In genomic region chr3:170867143-170867542, GRCh38 we compare ENCODE assay signal across 8 cellular contexts. TPM values are rescaled to one million over a fixed set of nuclear protein-coding genes. Genes with fewer than 3 reads are reported as not detected.
DNase-seq lines count a peak whose midpoint lies in the region; ATAC-seq and TF ChIP-seq lines count a peak whose summit lies in the region.

No MANE protein-coding gene starts in this region.

- intact Hi-C loops in sigmoid colon (cut with DNase I): loop anchor here (5.0 kb wide), 1 partner anchor 1175 kb away; no protein-coding TSS in a partner anchor

- H3K79me2 ChIP-seq in hepatocyte: peaks cover 19% of the 10 kb centered on the region

- ATAC-seq in GM19452 (IDR thresholded peaks at IDR 0.05; ENCODE audit: unreplicated experiment): peak; percentile 19
- no peak for ATAC-seq in RWPE2 (ENCODE audit: low read depth)

- H3K27me3 ChIP-seq in BLaER1 (no peaks in the 10 kb centered on the region), RWPE2 (ENCODE audit: insufficient read depth, poor library complexity, severe bottlenecking) (no peaks in the 10 kb centered on the region), hepatocyte (no peaks in the 10 kb centered on the region), sigmoid colon (no peaks in the 10 kb centered on the region)

- H2AFZ ChIP-seq in hepatocyte: no peak overlapping the region

- H3K4me2 ChIP-seq in BLaER1: peak overlapping the region; percentile 92
- peak overlapping the region; percentile 86 for H3K4me2 ChIP-seq in hepatocyte

- H3K4me1 ChIP-seq in BLaER1 (peaks cover 31% of the 10 kb centered on the region), RWPE2 (ENCODE audit: insufficient read depth, poor library complexity, severe bottlenecking) (peaks cover 11% of the 10 kb centered on the region), hepatocyte (ENCODE audit: insufficient read depth) (peaks cover 8% of the 10 kb centered on the region), sigmoid colon (peaks cover 0 to 29% (median 20%) of the 10 kb centered on the region in 4 donors)

- H4K20me1 ChIP-seq in BLaER1 (peaks cover 42% of the 10 kb centered on the region), hepatocyte (ENCODE audit: insufficient read depth, poor library complexity, severe bottlenecking) (no peaks in the 10 kb centered on the region)

- H3K9me3 ChIP-seq in BLaER1: no peaks in the 10 kb centered on the region
- no peaks in the 10 kb centered on the region for H3K9me3 ChIP-seq in RWPE2 (ENCODE audit: severe bottlenecking)
- no peaks in the 10 kb centered on the region for H3K9me3 ChIP-seq in hepatocyte (ENCODE audit: low read depth)
- no peaks in the 10 kb centered on the region for H3K9me3 ChIP-seq in sigmoid colon

- WGBS in hepatocyte (ENCODE audit: low lambda C conversion rate, missing lambda C conversion rate): 45% methylated on average over 1 of the region's 1 CpG
- 29 to 33% methylated on average over 1 of the region's 1 CpG for WGBS in sigmoid colon, 2 donors

- H3K36me3 ChIP-seq in BLaER1 (peaks cover 37% of the 10 kb centered on the region), RWPE2 (ENCODE audit: low read depth) (peaks cover 40% of the 10 kb centered on the region), hepatocyte (replicated peaks; ENCODE audit: insufficient read depth, low read depth) (no peaks in the 10 kb centered on the region), sigmoid colon (peaks cover 0 to 38% (median 10%) of the 10 kb centered on the region in 4 donors)

- peak overlapping the region; percentile 4 for H3K9ac ChIP-seq in BLaER1

- TF ChIP-seq EP300 in sigmoid colon (IDR thresholded peaks at IDR 0.05): no peak

- TF ChIP-seq POLR2A in sigmoid colon (IDR thresholded peaks at IDR 0.05): no peak

- H3K9me2 ChIP-seq in hepatocyte (replicated peaks; ENCODE audit: insufficient read depth): no peaks in the 10 kb centered on the region

- DNase-seq in RWPE2 (ENCODE audit: low spot score): no peak
- no peak for DNase-seq in hepatocyte (ENCODE audit: low spot score)
- no peak for DNase-seq in sigmoid colon
- DNase-seq in stimulated activated CD4-positive, alpha-beta T cell treated with anti-CD3 and anti-CD28 coated beads, Interleukin-1b, Interleukin-23, amount 100 ng/mL, for 48 hours: no peak
- no peak for DNase-seq in HUDEP-2 (lab: John Stamatoyannopoulos, UW; ENCODE audit: unreplicated experiment in 76 of 76)
- DNase-seq in KG1 (lab: John Stamatoyannopoulos, UW): no peak

- H3K27ac ChIP-seq in BLaER1: peak overlapping the region; percentile 63
- H3K27ac ChIP-seq in RWPE2 (ENCODE audit: poor library complexity, severe bottlenecking): peak overlapping the region; percentile 73
- H3K27ac ChIP-seq in hepatocyte: no peak overlapping the region
- H3K27ac ChIP-seq in sigmoid colon: no peak overlapping the region

- no peak for TF ChIP-seq CTCF in RWPE2 (IDR thresholded peaks at IDR 0.05; ENCODE audit: poor library complexity, severe bottlenecking)
- no peak for TF ChIP-seq CTCF in hepatocyte (IDR thresholded peaks at IDR 0.05; ENCODE audit: poor library complexity)
- no peak for TF ChIP-seq CTCF in sigmoid colon (IDR thresholded peaks at IDR 0.05)

- H3K4me3 ChIP-seq in BLaER1 (peak overlapping the region; percentile 83), RWPE2 (ENCODE audit: severe bottlenecking) (no peak overlapping the region), hepatocyte (no peak overlapping the region), sigmoid colon (no peak overlapping the region)

RNA-seq across cellular contexts. Expression of gene RPL22L1, which starts 2.9 kb away (rescaled TPM):
- total RNA-seq in hepatocyte: 168 and 173 TPM in 2 replicates
- polyA plus RNA-seq in hepatocyte: 40.2 and 63.1 TPM in 2 replicates
- 100 to 1,000 TPM in 1 of 4 donors, 10 to 100 TPM in 3; 69.6 to 113 (median 93.0) TPM for total RNA-seq in sigmoid colon
- polyA plus RNA-seq in sigmoid colon: 100 to 1,000 TPM in 2 of 3 donors, 10 to 100 TPM in 1; 74.7 to 148 (median 145) TPM

RNA-seq across cellular contexts. Expression of gene EIF5A2, which starts 41.3 kb away (rescaled TPM):
- total RNA-seq in hepatocyte (4.5 and 8.2 TPM in 2 replicates), sigmoid colon (10 to 100 TPM in 1 of 4 donors, 1 to 10 TPM in 3; 7.2 to 10.5 (median 8.3) TPM)
- polyA plus RNA-seq in hepatocyte (4.8 and 5.3 TPM in 2 replicates), sigmoid colon (1 to 10 TPM; 1.4 to 3.1 (median 1.8) TPM)

Comparison
In these comparisons a context has a peak if more than half of its experiments do, and no peak if none do; other contexts are left out.
1. H3K27ac ChIP-seq: peak in BLaER1 (single experiment) and RWPE2 (single experiment); none in hepatocyte (single experiment) and sigmoid colon (0 of 4).